ENCODE assay signal across 1 cellular context in the genomic region with DNA sequence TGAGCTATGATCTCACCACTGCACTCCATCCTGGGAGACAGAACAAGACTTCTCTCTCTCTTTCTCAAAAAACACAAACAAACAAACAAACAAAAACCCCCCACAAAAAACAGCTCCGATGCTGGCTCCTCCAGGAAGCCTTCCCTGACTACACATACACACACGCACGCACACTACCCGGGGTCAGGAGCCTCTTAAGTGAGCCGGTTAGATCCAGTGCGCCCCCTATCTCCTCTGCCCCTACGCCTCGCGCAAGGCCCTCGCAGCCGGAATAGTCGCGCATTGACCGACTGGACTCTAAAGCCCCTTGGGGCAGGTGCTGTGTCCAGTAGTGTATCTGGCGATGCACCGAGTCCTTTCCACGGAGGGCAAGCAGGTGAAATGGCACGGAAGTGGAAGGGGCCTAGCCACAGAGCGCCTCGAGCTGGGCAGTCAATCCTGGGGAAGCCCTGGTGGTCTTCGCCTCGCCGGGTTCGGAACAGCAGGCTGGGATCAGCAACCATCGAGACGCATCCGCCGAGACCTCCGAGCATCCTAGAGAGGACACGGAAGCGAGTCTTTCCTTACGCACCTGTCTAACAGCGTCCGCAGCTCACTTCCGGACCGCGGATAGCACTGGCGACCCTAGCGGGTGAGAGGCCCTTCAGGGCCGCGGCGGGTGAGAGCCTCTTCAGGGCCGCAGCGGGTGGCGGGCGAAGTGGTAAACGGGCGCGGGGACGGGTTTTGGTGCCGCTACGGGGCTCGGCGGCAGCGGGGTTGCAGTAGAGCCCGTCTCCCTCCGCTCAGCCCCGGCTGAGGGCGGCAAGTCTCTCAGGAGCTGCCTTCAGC.
TF ChIP-seq lines count a peak whose summit lies in the region.

Gene ZSCAN25, plus strand, starts transcription at position 588 of the 828 bp plus-strand sequence. CDS start 2,661 bp downstream, outside the sequence.

TF ChIP-seq in HepG2, 621 proteins besides CTCF, POLR2A, EP300 and RAD21 (continued from another document and continues in another):
- 0 out of 2 replicates have a peak, but pooled peaks have one; percentile 40 for TF ChIP-seq ZNF318 (CRISPR knock-in tag; IDR thresholded peaks at IDR 0.05)
- no peak for TF ChIP-seq HNF1A (IDR thresholded peaks at IDR 0.05; ENCODE audit: low read depth)
- TF ChIP-seq HNF1A (CRISPR knock-in tag; IDR thresholded peaks at IDR 0.05; ENCODE audit: borderline replicate concordance), result peak; percentile 64
- no peak for TF ChIP-seq PLSCR1 (CRISPR knock-in tag; IDR thresholded peaks at IDR 0.05; ENCODE audit: borderline replicate concordance)
- TF ChIP-seq ZNF883 (CRISPR knock-in tag; IDR thresholded peaks at IDR 0.05; ENCODE audit: not compliant biosample characterization), result peak; percentile 93
- 0 out of 2 replicates have a peak, but pooled peaks have one; percentile 53 for TF ChIP-seq ZNF83 (CRISPR knock-in tag; IDR thresholded peaks at IDR 0.05; ENCODE audit: borderline replicate concordance)
- 0 out of 2 replicates have a peak, but pooled peaks have one; percentile 70 for TF ChIP-seq KIAA2018 (CRISPR knock-in tag; IDR thresholded peaks at IDR 0.05; ENCODE audit: borderline replicate concordance)
- TF ChIP-seq ZFYVE20 (CRISPR knock-in tag; IDR thresholded peaks at IDR 0.05; ENCODE audit: borderline replicate concordance, low read depth), result no peak
- no peak for TF ChIP-seq NPAS2 (CRISPR knock-in tag; IDR thresholded peaks at IDR 0.05; ENCODE audit: borderline replicate concordance)
- peak; percentile 77 for TF ChIP-seq SIN3B (IDR thresholded peaks at IDR 0.05; ENCODE audit: low read length)
- TF ChIP-seq SOX6 (IDR thresholded peaks at IDR 0.05), result no peak
- peak; percentile 74 for TF ChIP-seq SOX6 (CRISPR knock-in tag; IDR thresholded peaks at IDR 0.05)
- peak; percentile 74; the same call in 1 of the 2 replicates for TF ChIP-seq ZBED4 (CRISPR knock-in tag; IDR thresholded peaks at IDR 0.05; ENCODE audit: borderline replicate concordance)
